ENCODE assay signal across 23 cellular contexts in genomic region chr14:55221968-55222367, GRCh38.
"Had no signal": no experiment of that assay in that cellular context is flagged by ENCODE, and none has a peak within 500 bp of the region (broad histone marks: within the 10 kb centered on the region; RNA-seq: fewer than 3 reads in every experiment).

No MANE protein-coding gene starts in this region.

- DNase-seq: activated CD4-positive, alpha-beta T cell treated with anti-CD3 and anti-CD28 coated beads for 4 hours; activated CD8-positive, alpha-beta T cell treated with anti-CD3 and anti-CD28 coated beads for 36 hours; activated effector memory CD4-positive, alpha-beta T cell treated with anti-CD3 and anti-CD28 coated beads, Interleukin-2, amount 50 U/mL, for 16 hours; activated naive CD4-positive, alpha-beta T cell treated with Interleukin-2 at 50 U/mL for 16 hours; activated naive CD8-positive, alpha-beta T cell treated with anti-CD3 and anti-CD28 coated beads, Interleukin-2, amount 50 U/mL, for 24 hours; activated T-cell treated with anti-CD3 and anti-CD28 coated beads, Interleukin-2, amount 50 U/mL, for 24 hours; amygdala; MG63; MV-4-11; NCI-H1092 treated with DMSO at 0.1 percent for 48 hours; NCI-H1417 treated with DMSO at 0.1 percent for 48 hours; NCI-H1694 treated with DMSO at 0.1 percent for 48 hours; NCI-H2029 treated with DMSO at 0.1 percent for 48 hours; NCI-H510A treated with DMSO at 0.1 percent for 48 hours; NCI-H69; NK-92 treated with Interleukin-12 subunit alpha and Interleukin-12 subunit beta, amount 100 ng/mL, for 24 hours; OCI-M1 had no signal

- H3K27me3 Mint-ChIP-seq: activated CD8-positive, alpha-beta T cell treated with anti-CD3 and anti-CD28 coated beads for 36 hours; activated T-cell treated with anti-CD3 and anti-CD28 coated beads, Interleukin-2, amount 50 U/mL, for 24 hours; brain had no signal

- H3K36me3 Mint-ChIP-seq: brain had no signal

- H3K4me1 Mint-ChIP-seq: activated naive CD8-positive, alpha-beta T cell treated with anti-CD3 and anti-CD28 coated beads, Interleukin-2, amount 50 U/mL, for 24 hours; brain had no signal

- H3K27ac ChIP-seq: SJCRH30 had no signal

- H3K27me3 ChIP-seq: MG63, SJCRH30 had no signal

- H3K9me3 ChIP-seq: MG63 had no signal

- H3K36me3 ChIP-seq: MG63, SJCRH30 had no signal

- H3K4me3 ChIP-seq: MG63, SJCRH30 had no signal

- ATAC-seq: activated naive CD8-positive, alpha-beta T cell treated with anti-CD3 and anti-CD28 coated beads, Interleukin-2, amount 50 U/mL, for 24 hours; Right ventricle myocardium inferior had no signal

- H3K4me3 Mint-ChIP-seq: activated CD8-positive, alpha-beta T cell treated with anti-CD3 and anti-CD28 coated beads for 36 hours; activated naive CD8-positive, alpha-beta T cell treated with anti-CD3 and anti-CD28 coated beads, Interleukin-2, amount 50 U/mL, for 24 hours; activated T-cell treated with anti-CD3 and anti-CD28 coated beads, Interleukin-2, amount 50 U/mL, for 24 hours; activated T-helper 1 cell treated with anti-CD3 and anti-CD28 coated beads, Interleukin-12 subunit alpha, Interleukin-12 subunit beta, Interleukin-2, Interleukin-4 antibody, amounts not matched to agents 30 ng/mL and 10 ng/mL and 1 ng/mL, durations not matched to agents 14 hours and 24 hours and 36 hours; brain; T-helper 1 cell treated with Interleukin-12 subunit alpha and Interleukin-12 subunit beta and Interleukin-4 antibody, amounts not matched to agents 30 μg/mL and 1 μg/mL, for 36 hours had no signal

- H3K27ac Mint-ChIP-seq: activated CD8-positive, alpha-beta T cell treated with anti-CD3 and anti-CD28 coated beads for 36 hours; activated naive CD4-positive, alpha-beta T cell treated with anti-CD3 and anti-CD28 coated beads, Interleukin-2, amount 50 U/mL, for 72 hours; activated naive CD8-positive, alpha-beta T cell treated with anti-CD3 and anti-CD28 coated beads, Interleukin-2, amount 50 U/mL, for 24 hours; activated T-cell treated with anti-CD3 and anti-CD28 coated beads, Interleukin-2, amount 50 U/mL, for 24 hours; activated T-helper 1 cell treated with anti-CD3 and anti-CD28 coated beads, Interleukin-12 subunit alpha, Interleukin-12 subunit beta, Interleukin-2, Interleukin-4 antibody, amounts not matched to agents 30 ng/mL and 10 ng/mL and 1 ng/mL, durations not matched to agents 14 hours and 24 hours and 36 hours; brain; T-helper 1 cell treated with Interleukin-12 subunit alpha and Interleukin-12 subunit beta and Interleukin-4 antibody, amounts not matched to agents 30 μg/mL and 1 μg/mL, for 36 hours had no signal
